Comparison of ENCODE assay signal across 26 cellular contexts in genomic region chr4:22301253-22301652, GRCh38.
"Had no signal": no experiment of that assay in that cellular context is flagged by ENCODE, and none has a peak within 500 bp of the region (broad histone marks: within the 10 kb centered on the region; RNA-seq: fewer than 3 reads in every experiment).

No MANE protein-coding gene starts in this region.

- ATAC-seq: activated CD4-positive, alpha-beta T cell treated with anti-CD3 and anti-CD28 coated beads for 36 hours; activated CD8-positive, alpha-beta memory T cell treated with anti-CD3 and anti-CD28 coated beads, Interleukin-2, amount 10 ng/mL, durations not matched to agents 7 days and 5 days; activated CD8-positive, alpha-beta T cell treated with anti-CD3 and anti-CD28 coated beads, Interleukin-2, amount 10 ng/mL, durations not matched to agents 7 days and 5 days; activated naive CD8-positive, alpha-beta T cell treated with anti-CD3 and anti-CD28 coated beads, Interleukin-2, amount 50 U/mL, for 24 hours; gastroesophageal sphincter had no signal

- H3K27ac ChIP-seq: adrenal gland, ascending aorta, breast epithelium, cardiac muscle cell, epithelial cell of prostate, esophagus squamous epithelium, gastroesophageal sphincter had no signal

- DNase-seq: activated CD4-positive, alpha-beta memory T cell treated with anti-CD3 and anti-CD28 coated beads for 36 hours; activated CD4-positive, alpha-beta T cell treated with anti-CD3 and anti-CD28 coated beads for 36 hours; activated CD4-positive, alpha-beta T cell treated with anti-CD3 and anti-CD28 coated beads, Interleukin-2, amount 10 ng/mL, durations not matched to agents 24 days and 14 days; activated CD4-positive, CD25-positive, alpha-beta regulatory T cell; activated CD4-positive, CD25-positive, alpha-beta regulatory T cell treated with anti-CD3 and anti-CD28 coated beads, Interleukin-2, amount 50 U/mL, for 72 hours; activated CD8-positive, alpha-beta memory T cell treated with anti-CD3 and anti-CD28 coated beads, Interleukin-2, amount 10 ng/mL, durations not matched to agents 7 days and 5 days; activated CD8-positive, alpha-beta memory T cell treated with anti-CD3 and anti-CD28 coated beads, Interleukin-2, amount 50 U/mL, for 4 hours; activated CD8-positive, alpha-beta T cell treated with anti-CD3 and anti-CD28 coated beads, Interleukin-2, amount 10 ng/mL, durations not matched to agents 7 days and 5 days; activated effector memory CD4-positive, alpha-beta T cell treated with anti-CD3 and anti-CD28 coated beads, Interleukin-2, amount 50 U/mL, for 16 hours; activated naive CD4-positive, alpha-beta T cell treated with anti-CD3 and anti-CD28 coated beads for 36 hours; activated naive CD8-positive, alpha-beta T cell treated with anti-CD3 and anti-CD28 coated beads for 36 hours; activated naive CD8-positive, alpha-beta T cell treated with anti-CD3 and anti-CD28 coated beads, Interleukin-2, amount 50 U/mL, for 24 hours; activated T-cell treated with anti-CD3 and anti-CD28 coated beads, Interleukin-2, amount 50 U/mL, for 1 hour; activated T-cell treated with anti-CD3 and anti-CD28 coated beads, Interleukin-2, amount 50 U/mL, for 48 hours; adrenal gland; cortex of kidney; dermis blood vessel endothelial cell; effector CD8-positive, alpha-beta T cell; esophagus squamous epithelium; foreskin melanocyte; T-helper 2 cell had no signal
